In the genomic region with DNA sequence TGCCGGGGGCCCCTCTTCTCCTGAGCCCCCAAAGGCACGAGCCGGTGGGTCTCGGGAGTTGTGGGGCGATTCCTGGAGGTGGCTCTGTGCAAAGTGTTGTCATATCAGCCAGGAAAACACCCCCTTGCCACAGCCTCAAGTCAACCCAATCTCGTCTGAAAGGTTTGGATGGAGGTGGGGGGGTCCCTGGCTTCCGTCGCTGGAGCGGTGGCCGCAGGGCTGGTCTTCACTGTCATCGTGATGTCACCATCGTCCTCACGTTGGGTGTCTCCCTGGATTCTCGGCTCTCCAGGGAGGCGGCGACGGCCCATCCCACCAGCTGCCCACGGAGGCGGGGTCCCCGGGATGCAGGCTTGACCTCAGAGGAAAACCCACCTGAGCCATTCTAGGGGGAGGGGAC, we compare ENCODE assay signal across 22 cellular contexts.
"Had no signal": no experiment of that assay in that cellular context is flagged by ENCODE, and none has a peak within 500 bp of the region (broad histone marks: within the 10 kb centered on the region; RNA-seq: fewer than 3 reads in every experiment).

No MANE protein-coding gene starts in this region.

- H3K27ac Mint-ChIP-seq: activated CD4-positive, alpha-beta memory T cell treated with anti-CD3 and anti-CD28 coated beads, Interleukin-2, amount 10 ng/mL, durations not matched to agents 7 days and 5 days; activated CD4-positive, alpha-beta T cell treated with anti-CD3 and anti-CD28 coated beads, Interleukin-2, amount 10 ng/mL, durations not matched to agents 7 days and 5 days; activated naive CD8-positive, alpha-beta T cell; activated T-cell treated with anti-CD3 and anti-CD28 coated beads, Interleukin-2, amount 50 U/mL, for 24 hours; activated T-cell treated with anti-CD3 and anti-CD28 coated beads, Interleukin-2, amount 50 U/mL, for 72 hours; WTC11 had no signal

- H3K4me3 Mint-ChIP-seq: activated CD4-positive, alpha-beta memory T cell treated with anti-CD3 and anti-CD28 coated beads, Interleukin-2, amount 10 ng/mL, durations not matched to agents 7 days and 5 days; activated CD4-positive, alpha-beta T cell treated with anti-CD3 and anti-CD28 coated beads, Interleukin-2, amount 10 ng/mL, durations not matched to agents 7 days and 5 days; activated naive CD8-positive, alpha-beta T cell; activated T-cell treated with anti-CD3 and anti-CD28 coated beads, Interleukin-2, amount 50 U/mL, for 24 hours; activated T-cell treated with anti-CD3 and anti-CD28 coated beads, Interleukin-2, amount 50 U/mL, for 72 hours; WTC11 had no signal

- DNase-seq: activated CD4-positive, alpha-beta memory T cell treated with anti-CD3 and anti-CD28 coated beads, Interleukin-2, amount 10 ng/mL, durations not matched to agents 7 days and 5 days; activated CD4-positive, alpha-beta T cell treated with anti-CD3 and anti-CD28 coated beads for 1 hour; activated CD4-positive, alpha-beta T cell treated with anti-CD3 and anti-CD28 coated beads for 4 hours; activated CD4-positive, alpha-beta T cell treated with anti-CD3 and anti-CD28 coated beads, Interleukin-2, amount 10 ng/mL, durations not matched to agents 7 days and 5 days; activated CD4-positive, alpha-beta T cell treated with anti-CD3 and anti-CD28 coated beads, Interleukin-2, amount 50 U/mL, for 4 hours; activated CD8-positive, alpha-beta memory T cell treated with anti-CD3 and anti-CD28 coated beads, Interleukin-2, amount 50 U/mL, for 48 hours; activated gamma-delta T cell treated with Interleukin-2 at 50 U/mL for 16 hours; activated naive CD4-positive, alpha-beta T cell treated with anti-CD3 and anti-CD28 coated beads, Interleukin-2, amount 50 U/mL, for 16 hours; activated naive CD4-positive, alpha-beta T cell treated with Interleukin-2 at 50 U/mL for 16 hours; activated T-cell treated with anti-CD3 and anti-CD28 coated beads for 4 hours; activated T-cell treated with anti-CD3 and anti-CD28 coated beads, Interleukin-2, amount 50 U/mL, for 24 hours; activated T-cell treated with anti-CD3 and anti-CD28 coated beads, Interleukin-2, amount 50 U/mL, for 72 hours; amniotic stem cell; anterior cingulate cortex; brain microvascular endothelial cell; colonic mucosa; effector CD8-positive, alpha-beta T cell; foreskin fibroblast; T-helper 2 cell had no signal

- H3K4me1 ChIP-seq: colonic mucosa had no signal

- H3K9me3 Mint-ChIP-seq: activated CD4-positive, alpha-beta memory T cell treated with anti-CD3 and anti-CD28 coated beads, Interleukin-2, amount 10 ng/mL, durations not matched to agents 7 days and 5 days; activated CD4-positive, alpha-beta T cell treated with anti-CD3 and anti-CD28 coated beads, Interleukin-2, amount 10 ng/mL, durations not matched to agents 7 days and 5 days; activated T-cell treated with anti-CD3 and anti-CD28 coated beads, Interleukin-2, amount 50 U/mL, for 24 hours; activated T-cell treated with anti-CD3 and anti-CD28 coated beads, Interleukin-2, amount 50 U/mL, for 72 hours; WTC11 had no signal

- H3K27ac ChIP-seq: brain microvascular endothelial cell, colonic mucosa, VCaP had no signal

- H3K36me3 Mint-ChIP-seq: activated naive CD8-positive, alpha-beta T cell; WTC11 had no signal

- H3K36me3 ChIP-seq: brain microvascular endothelial cell, colonic mucosa had no signal

- H3K9me3 ChIP-seq: colonic mucosa had no signal

- H3K27me3 ChIP-seq: brain microvascular endothelial cell, colonic mucosa had no signal

- H3K4me1 Mint-ChIP-seq: activated CD4-positive, alpha-beta memory T cell treated with anti-CD3 and anti-CD28 coated beads, Interleukin-2, amount 10 ng/mL, durations not matched to agents 7 days and 5 days; activated CD4-positive, alpha-beta T cell treated with anti-CD3 and anti-CD28 coated beads, Interleukin-2, amount 10 ng/mL, durations not matched to agents 7 days and 5 days had no signal

- H3K4me3 ChIP-seq: colonic mucosa had no signal
